Comparison of ENCODE assay signal across 8 cellular contexts in the genomic region with DNA sequence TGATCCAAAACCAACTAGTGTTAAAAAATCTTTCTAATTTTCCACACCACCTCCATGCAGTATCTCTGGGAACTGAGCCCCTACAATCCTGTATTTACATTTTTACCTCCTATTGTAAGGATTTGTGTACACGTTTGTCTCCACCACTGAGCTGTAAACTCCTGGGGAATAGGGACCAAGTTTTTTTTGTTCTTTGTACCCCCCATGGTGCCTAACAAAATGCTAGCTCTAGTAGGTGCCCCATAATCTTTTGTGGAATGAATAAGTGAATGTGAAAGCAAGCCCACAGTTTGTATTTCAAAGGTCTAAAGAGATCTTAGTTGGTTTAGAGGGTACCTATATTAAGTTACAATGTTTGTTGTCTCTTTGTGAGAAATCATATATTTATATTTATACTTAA. TPM values are rescaled to one million over a fixed set of nuclear protein-coding genes. Genes with fewer than 3 reads are reported as not detected.
A peak's percentile ranks its signal among the peaks of the same experiment; 100 is the strongest.
DNase-seq lines count a peak whose midpoint lies in the region; ATAC-seq and TF ChIP-seq lines count a peak whose summit lies in the region.

No MANE protein-coding gene starts in this region.

- H3K36me3 ChIP-seq in ES-I3 (ENCODE audit: insufficient read depth, low read length) (no peaks in the 10 kb centered on the region), gastrocnemius medialis (no peaks in the 10 kb centered on the region)

- H3K4me3 Mint-ChIP-seq in glutamatergic neuron (ENCODE audit: unreplicated experiment): peak overlapping the region; percentile 84

- no peak overlapping the region for H3K27ac Mint-ChIP-seq in glutamatergic neuron (ENCODE audit: unreplicated experiment)

- intact Hi-C loops in gastrocnemius medialis (cut with DNase I; ENCODE audit: low total_unique reads): loop anchor here (2.0 to 5.0 kb wide), 4 partner anchors 86 to 401 kb away; partner anchors contain the start of gene GNG12
- intact Hi-C loops in left colon (cut with DNase I, micrococcal nuclease): loop anchor here in 1 of 2 donors (5.0 kb wide), 3 partner anchors 61 to 111 kb away; no protein-coding TSS in a partner anchor

- H3K4me1 Mint-ChIP-seq in glutamatergic neuron (ENCODE audit: low read depth, unreplicated experiment): peaks cover 6% of the 10 kb centered on the region

- DNase-seq in glutamatergic neuron: no peak
- DNase-seq in gastrocnemius medialis: no peak
- no peak for DNase-seq in RKO (ENCODE audit: low spot score)
- DNase-seq in stimulated activated CD4-positive, alpha-beta T cell treated with anti-CD3 and anti-CD28 coated beads, Interleukin-4, amount 100 ng/mL, for 24 hours: no peak
- no peak for DNase-seq in left colon

- TF ChIP-seq CTCF in WI38 (IDR thresholded peaks at IDR 0.05; ENCODE audit: low read depth, low read length): no peak
- no peak for TF ChIP-seq CTCF in glutamatergic neuron (IDR thresholded peaks at IDR 0.05; ENCODE audit: partially characterized antibody, unreplicated experiment)
- no peak for TF ChIP-seq CTCF in gastrocnemius medialis (IDR thresholded peaks at IDR 0.05 in 4 of 5, conservative IDR thresholded peaks at IDR 0.05 in 1 of 5)

- peak overlapping the region in 3 of 4 donors; percentile 78 to 83 (median 81) for H3K27ac ChIP-seq in gastrocnemius medialis

- ATAC-seq in gastrocnemius medialis (no peak), left colon (no peak), HG03045 (IDR thresholded peaks at IDR 0.05; ENCODE audit: unreplicated experiment) (no peak)

- in situ Hi-C loops in gastrocnemius medialis (cut with MboI; ENCODE audit: low sequenced_read_pairs in 4 of 4): loop anchor here in 1 of 4 donors (10.0 kb wide), 1 partner anchor 108 kb away; no protein-coding TSS in a partner anchor

- no peaks in the 10 kb centered on the region for H3K9me3 ChIP-seq in ES-I3 (ENCODE audit: control insufficient read depth, insufficient read depth, low read length)
- no peaks in the 10 kb centered on the region for H3K9me3 ChIP-seq in gastrocnemius medialis

- no peaks in the 10 kb centered on the region for H3K27me3 ChIP-seq in gastrocnemius medialis

- peak overlapping the region; percentile 96; the same call in 1 of the 2 replicates for H3K9ac ChIP-seq in ES-I3 (ENCODE audit: low read depth, low read length)

- peaks cover 19% of the 10 kb centered on the region for H3K27me3 Mint-ChIP-seq in glutamatergic neuron (ENCODE audit: unreplicated experiment)

- H3K4me3 ChIP-seq in WI38 (ENCODE audit: low read depth, low read length) (peak overlapping the region; percentile 98), gastrocnemius medialis (peak overlapping the region; percentile 68 to 79 (median 75))

- no peak for TF ChIP-seq POLR2A in gastrocnemius medialis (IDR thresholded peaks at IDR 0.05)

- H3K36me3 Mint-ChIP-seq in glutamatergic neuron (ENCODE audit: unreplicated experiment): no peaks in the 10 kb centered on the region

- no peaks in the 10 kb centered on the region for H3K9me3 Mint-ChIP-seq in glutamatergic neuron (ENCODE audit: unreplicated experiment)

- H3K4me1 ChIP-seq in ES-I3 (ENCODE audit: insufficient read depth, low read length) (peaks cover 14% of the 10 kb centered on the region), gastrocnemius medialis (peaks cover 0 to 22% of the 10 kb centered on the region in 2 donors)

RNA-seq across cellular contexts. Expression of gene WLS, which starts 0.9 kb away (rescaled TPM):
- 1.5 TPM for total RNA-seq in glutamatergic neuron (ENCODE audit: unreplicated experiment)
- 10 to 100 TPM in 3 of 4 donors, 1 to 10 TPM in 1; 8.6 to 15.7 (median 11.6) TPM for total RNA-seq in gastrocnemius medialis
- total RNA-seq in left colon: 100 to 1,000 TPM; 126 to 150 TPM

Comparison
In these comparisons a context has a peak if more than half of its experiments do, and no peak if none do; other contexts are left out.
1. RNA of gene WLS, which starts 0.9 kb away (total RNA-seq): 126 to 150 TPM in left colon; 8.6 to 15.7 TPM in gastrocnemius medialis and 1.5 TPM in glutamatergic neuron (single experiment); every median in the first group is over 4 times any median in the second.